30 cellular contexts compared by ENCODE assay signal in the genomic region with DNA sequence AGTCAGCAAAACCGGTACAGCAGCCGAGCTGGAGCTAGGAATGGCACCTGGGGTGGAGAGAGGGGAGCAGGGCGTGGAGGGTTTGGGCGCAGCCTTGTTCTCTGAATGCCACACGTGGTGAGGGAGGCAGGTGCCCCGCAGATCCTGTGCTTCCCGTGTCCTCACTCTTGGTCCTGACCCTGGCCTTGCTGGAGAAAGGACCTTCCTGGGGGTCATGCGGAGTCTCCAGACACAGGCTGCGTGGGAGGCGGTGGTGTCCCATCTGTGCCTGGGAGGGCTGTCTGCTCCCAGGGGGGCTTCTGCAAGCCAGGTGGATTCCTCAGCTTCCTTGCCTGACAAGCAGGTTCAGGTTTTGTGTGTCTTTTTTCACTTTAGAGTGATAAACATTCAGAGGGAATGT.
"Had no signal": no experiment of that assay in that cellular context is flagged by ENCODE, and none has a peak within 500 bp of the region (broad histone marks: within the 10 kb centered on the region; RNA-seq: fewer than 3 reads in every experiment).

No MANE protein-coding gene starts in this region.

- H3K27ac ChIP-seq: Peyer's patch, SJCRH30, SK-N-MC, WERI-Rb-1 had no signal

- DNase-seq: activated CD4-positive, alpha-beta memory T cell treated with anti-CD3 and anti-CD28 coated beads, Interleukin-2, amount 10 ng/mL, durations not matched to agents 7 days and 5 days; activated CD4-positive, alpha-beta T cell treated with anti-CD3 and anti-CD28 coated beads for 1 hour; activated CD4-positive, alpha-beta T cell treated with anti-CD3 and anti-CD28 coated beads for 48 hours; activated CD4-positive, CD25-positive, alpha-beta regulatory T cell; activated CD8-positive, alpha-beta memory T cell treated with anti-CD3 and anti-CD28 coated beads for 24 hours; activated CD8-positive, alpha-beta memory T cell treated with anti-CD3 and anti-CD28 coated beads, Interleukin-2, amount 10 ng/mL, durations not matched to agents 7 days and 5 days; activated CD8-positive, alpha-beta memory T cell treated with anti-CD3 and anti-CD28 coated beads, Interleukin-2, amount 50 U/mL, for 48 hours; activated effector memory CD4-positive, alpha-beta T cell treated with Interleukin-2 at 50 U/mL for 16 hours; activated naive CD4-positive, alpha-beta T cell treated with anti-CD3 and anti-CD28 coated beads, Interleukin-2, amount 10 ng/mL, durations not matched to agents 7 days and 5 days; activated naive CD8-positive, alpha-beta T cell treated with anti-CD3 and anti-CD28 coated beads, Interleukin-2, amount 50 U/mL, for 24 hours; activated T-cell treated with anti-CD3 and anti-CD28 coated beads, Interleukin-2, amount 50 U/mL, for 48 hours; anterior cingulate cortex; Kasumi-1; KG1; MG63; NCI-H1048; NCI-H1105 treated with DMSO at 0.1 percent for 48 hours; NCI-H1436; NCI-H1694; NCI-H2029; NCI-H345; NCI-H524 treated with DMSO at 0.1 percent for 48 hours; PC-3; Peyer's patch; SHP77; SJCRH30; T1000; WERI-Rb-1 had no signal

- H3K36me3 ChIP-seq: MG63, Peyer's patch, SJCRH30, WERI-Rb-1 had no signal

- H3K4me3 ChIP-seq: MG63, Peyer's patch, SJCRH30, SK-N-MC had no signal

- H3K9me3 ChIP-seq: MG63, Peyer's patch, SJCRH30 had no signal

- FAIRE-seq: bronchial epithelial cell had no signal

- H3K4me1 ChIP-seq: Peyer's patch had no signal

- H3K27me3 ChIP-seq: MG63, Peyer's patch, SJCRH30 had no signal

- ATAC-seq: activated CD8-positive, alpha-beta memory T cell treated with anti-CD3 and anti-CD28 coated beads, Interleukin-2, amount 10 ng/mL, durations not matched to agents 7 days and 5 days; activated naive CD8-positive, alpha-beta T cell treated with anti-CD3 and anti-CD28 coated beads, Interleukin-2, amount 50 U/mL, for 24 hours; PC-3 had no signal
